ENCODE assay signal across 18 cellular contexts in the genomic region with DNA sequence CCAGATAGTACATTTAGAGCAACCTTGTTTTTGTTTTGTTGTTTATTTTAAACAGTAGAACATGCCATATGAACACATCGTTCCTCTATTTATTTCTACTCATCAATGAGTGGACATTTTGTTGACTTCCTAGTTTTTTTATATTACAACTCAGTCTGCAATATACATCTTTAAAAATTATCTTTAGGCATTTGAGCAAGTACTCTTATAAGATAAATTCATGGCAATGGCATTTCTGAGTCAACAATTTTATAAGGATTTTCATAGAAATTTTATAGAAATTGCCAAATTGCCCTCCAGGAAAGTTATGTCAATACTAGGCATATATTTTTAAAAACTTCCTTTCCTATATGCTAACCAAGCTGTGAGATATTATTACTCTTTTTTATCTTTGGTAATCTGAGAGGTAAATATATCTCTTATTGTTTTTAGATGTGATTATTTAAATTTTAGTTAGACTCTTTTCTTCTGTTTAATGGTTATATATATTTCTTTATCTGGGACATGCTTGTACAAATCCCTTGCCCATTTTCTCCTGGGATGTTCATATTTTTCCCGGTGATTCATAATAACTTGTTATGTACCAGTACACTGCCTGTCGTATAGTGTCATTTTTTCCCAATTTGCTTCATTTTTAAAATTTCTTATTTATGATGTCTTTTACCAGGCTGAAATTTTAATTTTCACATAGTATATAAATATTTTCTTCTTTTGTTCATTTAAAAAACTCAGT. TPM values are rescaled to one million over a fixed set of nuclear protein-coding genes. Genes with fewer than 3 reads are reported as not detected.
DNase-seq lines count a peak whose midpoint lies in the region; ATAC-seq, FAIRE-seq and TF ChIP-seq lines count a peak whose summit lies in the region.
"Had no signal": no experiment of that assay in that cellular context is flagged by ENCODE, and none has a peak within 500 bp of the region (broad histone marks: within the 10 kb centered on the region; RNA-seq: fewer than 3 reads in every experiment).

No MANE protein-coding gene starts in this region.

- peaks cover 20% of the 10 kb centered on the region for H3K4me1 ChIP-seq in keratinocyte (ENCODE audit: control insufficient read depth, extremely low read depth, insufficient read depth, low read length)
- H3K4me1 ChIP-seq: A549, BE2C had no signal

- no peak for ATAC-seq in HG03354 (IDR thresholded peaks at IDR 0.05; ENCODE audit: poor library complexity, severe bottlenecking, unreplicated experiment)
- ATAC-seq: A549; CD8-positive, alpha-beta T cell; HCT116 had no signal

- H3K36me3 ChIP-seq in bronchial epithelial cell (ENCODE audit: control insufficient read depth, insufficient read depth, low read length) (no peaks in the 10 kb centered on the region), keratinocyte (ENCODE audit: control insufficient read depth in 2 of 2, extremely low read depth in 1 of 2, insufficient read depth in 2 of 2, low read length in 2 of 2) (no peaks in the 10 kb centered on the region)
- H3K36me3 ChIP-seq: BE2C had no signal

- TF ChIP-seq CTCF in bronchial epithelial cell (IDR thresholded peaks at IDR 0.05; ENCODE audit: insufficient read depth, low read length, severe bottlenecking) (no peak), keratinocyte (optimal IDR thresholded peaks at IDR 0.05 in 1 of 3, IDR thresholded peaks at IDR 0.05 in 1 of 3, conservative IDR thresholded peaks at IDR 0.05 in 1 of 3; ENCODE audit: extremely low read depth in 1 of 3, insufficient read depth in 2 of 3, low read length in 3 of 3) (no peak)

- no peaks in the 10 kb centered on the region for H4K20me1 ChIP-seq in keratinocyte (ENCODE audit: control insufficient read depth, extremely low read depth, insufficient read depth, low read length)

- no peaks in the 10 kb centered on the region for H3K79me2 ChIP-seq in keratinocyte (ENCODE audit: control insufficient read depth, insufficient read depth, low read length)

- no peaks in the 10 kb centered on the region for H3K9me3 ChIP-seq in keratinocyte (ENCODE audit: control insufficient read depth, low read depth, low read length)
- H3K9me3 ChIP-seq: A549, BE2C had no signal

- peak overlapping the region; percentile 17 for H3K4me2 ChIP-seq in keratinocyte (ENCODE audit: control insufficient read depth, extremely low read depth, insufficient read depth, low read depth, low read length)
- H3K4me2 ChIP-seq: A549 had no signal

- no peak overlapping the region for H2AFZ ChIP-seq in keratinocyte (ENCODE audit: control insufficient read depth, low read length)
- H2AFZ ChIP-seq: GM23248 had no signal

- no peak overlapping the region for H3K9ac ChIP-seq in keratinocyte (ENCODE audit: control insufficient read depth, extremely low read depth, insufficient read depth, low read length)
- H3K9ac ChIP-seq: GM23248 had no signal

- FAIRE-seq in RCC 7860 (lab: Jason Lieb, UNC) (peak; percentile 5), bronchial epithelial cell (lab: Jason Lieb, UNC) (no peak), keratinocyte (lab: Jason Lieb, UNC) (no peak)
- FAIRE-seq: G401.6, GM12891, H54 had no signal

- H3K27me3 ChIP-seq in bronchial epithelial cell (ENCODE audit: control insufficient read depth, insufficient read depth, low read length) (no peaks in the 10 kb centered on the region), keratinocyte (ENCODE audit: control insufficient read depth, extremely low read depth, insufficient read depth, low read length) (no peaks in the 10 kb centered on the region)
- H3K27me3 ChIP-seq: BE2C had no signal

- DNase-seq in RCC 7860 (ENCODE audit: low spot score) (no peak), bronchial epithelial cell (ENCODE audit: low read depth) (peak; percentile 38), keratinocyte (ENCODE audit: low read depth, low spot score) (no peak), NCI-H748 treated with DMSO at 0.1 percent for 48 hours (lab: John Stamatoyannopoulos, UW) (no peak), NCI-H510A treated with DMSO at 0.1 percent for 48 hours (lab: John Stamatoyannopoulos, UW) (no peak)
- DNase-seq: BE2C; CD8-positive, alpha-beta T cell; COR-L47; DMS153; DMS79 treated with DMSO at 0.1 percent for 48 hours; EL; GM23248 had no signal

- H3K9me1 ChIP-seq in keratinocyte (ENCODE audit: control insufficient read depth, extremely low read depth, insufficient read depth, low read length): no peaks in the 10 kb centered on the region

- no peak overlapping the region for H3K4me3 ChIP-seq in bronchial epithelial cell (ENCODE audit: low read depth, low read length)
- H3K4me3 ChIP-seq in keratinocyte (ENCODE audit: control insufficient read depth in 2 of 3, extremely low read depth in 1 of 3, insufficient read depth in 2 of 3, low read depth in 1 of 3, low read length in 3 of 3): no peak overlapping the region
- H3K4me3 ChIP-seq: A549, GM23248 had no signal

- H3K27ac ChIP-seq in keratinocyte (ENCODE audit: control insufficient read depth, insufficient read depth, low read length): no peak overlapping the region
- H3K27ac ChIP-seq: A549, GM23248 had no signal

- dilution Hi-C loops in keratinocyte (cut with MboI; ENCODE audit: extremely low pct_ligation_motif_present, low sequenced_read_pairs): no loop called here

RNA-seq across cellular contexts. Expression of gene FZD1, which starts 50.5 kb away (rescaled TPM):
- total RNA-seq in bronchial epithelial cell: 2.4 and 4.1 TPM in 2 replicates
- polyA plus RNA-seq in keratinocyte: 1.3 to 1.5 TPM (median 1.3 TPM) in 3 replicates
- 0.46 TPM for polyA plus RNA-seq in keratinocyte (2011; ENCODE audit: low read depth)
- 0.81 and 1.1 TPM in 2 replicates for polyA plus RNA-seq in keratinocyte (2011; cell fraction: cytosol; rRNA removed)
- 1.8 and 2.2 TPM in 2 replicates for polyA plus RNA-seq in keratinocyte (2011; cell fraction: nucleus; rRNA removed)
- 1.5 and 1.6 TPM in 2 replicates for polyA plus RNA-seq in keratinocyte (2012; ENCODE audit: low replicate concordance)
- 1.8 to 2.6 TPM (median 2.0 TPM) in 3 replicates for polyA minus RNA-seq in keratinocyte
- 4.0 TPM for polyA minus RNA-seq in keratinocyte (2011; cell fraction: cytosol; rRNA and poly(A)+ RNA removed)
- 4.1 and 4.2 TPM in 2 replicates for polyA minus RNA-seq in keratinocyte (2011; cell fraction: nucleus; rRNA and poly(A)+ RNA removed)
- total RNA-seq: CD8-positive, alpha-beta T cell had no signal
